ENCODE assay signal across 17 cellular contexts in genomic region chr4:112289407-112290253, GRCh38. TPM values are rescaled to one million over a fixed set of nuclear protein-coding genes. Genes with fewer than 3 reads are reported as not detected.
DNase-seq lines count a peak whose midpoint lies in the region; ATAC-seq, FAIRE-seq and TF ChIP-seq lines count a peak whose summit lies in the region.
"Had no signal": no experiment of that assay in that cellular context is flagged by ENCODE, and none has a peak within 500 bp of the region (broad histone marks: within the 10 kb centered on the region; RNA-seq: fewer than 3 reads in every experiment).

No MANE protein-coding gene starts in this region.

- no peaks in the 10 kb centered on the region for H3K9me1 ChIP-seq in K562 (ENCODE audit: control insufficient read depth, insufficient read depth, low read length)

- 69% methylated on average over 10 of the region's 10 CpGs for WGBS in K562 (ENCODE audit: insufficient coverage, low coverage, missing lambda C conversion rate)

- FAIRE-seq in K562 (lab: Jason Lieb, UNC) = no peak
- FAIRE-seq: keratinocyte had no signal

- peaks cover 12% of the 10 kb centered on the region for H3K9me3 ChIP-seq in BLaER1
- H3K9me3 ChIP-seq in CD8-positive, alpha-beta memory T cell (ENCODE audit: low read length) = no peaks in the 10 kb centered on the region
- no peaks in the 10 kb centered on the region for H3K9me3 ChIP-seq in Loucy (ENCODE audit: insufficient read depth, low read depth, low read length)
- H3K9me3 ChIP-seq in K562 (replicated peaks; ENCODE audit: control insufficient read depth, insufficient read depth, low read depth, low read length) = no peaks in the 10 kb centered on the region
- H3K9me3 ChIP-seq: vagina had no signal

- intact Hi-C loops in K562 (cut with micrococcal nuclease) = no loop called here

- H3K4me3 Mint-ChIP-seq in CD8-positive, alpha-beta memory T cell = peak overlapping the region in 3 of 7 donors; percentile 19 to 49 (median 32)
- H3K4me3 Mint-ChIP-seq in WTC11 = no peak overlapping the region

- peak overlapping the region; percentile 27; the same call in 1 of the 2 replicates for H2AFZ ChIP-seq in Loucy (ENCODE audit: low read length)
- peak overlapping the region; percentile 93 for H2AFZ ChIP-seq in K562 (ENCODE audit: low read depth, low read length)

- H3K79me2 ChIP-seq in Loucy (ENCODE audit: insufficient read depth, low read length) (peaks cover 18% of the 10 kb centered on the region), K562 (ENCODE audit: control insufficient read depth, insufficient read depth, low read length) (peaks cover 4% of the 10 kb centered on the region; the same call in 2 of the 3 replicates)

- peaks cover 0 to 12% (median 0%) of the 10 kb centered on the region in 3 donors for H3K36me3 Mint-ChIP-seq in CD8-positive, alpha-beta memory T cell
- no peaks in the 10 kb centered on the region for H3K36me3 Mint-ChIP-seq in WTC11

- H3K4me1 ChIP-seq in BLaER1 = peaks cover 41% of the 10 kb centered on the region
- peaks cover 34% of the 10 kb centered on the region for H3K4me1 ChIP-seq in CD8-positive, alpha-beta memory T cell (ENCODE audit: insufficient read depth, low read length)
- H3K4me1 ChIP-seq in Loucy (ENCODE audit: insufficient read depth, low read length, poor library complexity, severe bottlenecking) = peaks cover 32% of the 10 kb centered on the region
- H3K4me1 ChIP-seq in K562 (replicated peaks in 1 of 2; ENCODE audit: control insufficient read depth in 2 of 2, insufficient read depth in 2 of 2, low read length in 2 of 2) = peaks cover 6 to 11% of the 10 kb centered on the region in 2 experiments; a peak in 4 of 5 replicates

- peaks cover 42 to 48% (median 44%) of the 10 kb centered on the region in 3 donors for H3K4me1 Mint-ChIP-seq in CD8-positive, alpha-beta memory T cell
- H3K4me1 Mint-ChIP-seq in WTC11 = peaks cover 11% of the 10 kb centered on the region

- no peak for TF ChIP-seq RAD21 in K562 (CRISPR knock-in tag; conservative IDR thresholded peaks at IDR 0.05 in 1 of 2, IDR thresholded peaks at IDR 0.05 in 1 of 2)

- no peaks in the 10 kb centered on the region for H4K20me1 ChIP-seq in BLaER1
- H4K20me1 ChIP-seq in Loucy (ENCODE audit: insufficient read depth, low read length, poor library complexity, severe bottlenecking) = no peaks in the 10 kb centered on the region
- no peaks in the 10 kb centered on the region for H4K20me1 ChIP-seq in K562 (replicated peaks; ENCODE audit: control insufficient read depth, insufficient read depth, low read length)

- H3K9me2 ChIP-seq in Loucy (replicated peaks; ENCODE audit: low read depth, low read length) = no peaks in the 10 kb centered on the region

- H3F3A ChIP-seq in Loucy (ENCODE audit: low read depth) = no peaks in the 10 kb centered on the region

- H3K27me3 ChIP-seq in BLaER1 = no peaks in the 10 kb centered on the region
- H3K27me3 ChIP-seq in CD8-positive, alpha-beta memory T cell (ENCODE audit: insufficient read depth, low read length, poor library complexity, severe bottlenecking) = no peaks in the 10 kb centered on the region
- H3K27me3 ChIP-seq in Loucy (ENCODE audit: insufficient read depth, low read length, poor library complexity, severe bottlenecking) = no peaks in the 10 kb centered on the region
- no peaks in the 10 kb centered on the region for H3K27me3 ChIP-seq in K562 (ENCODE audit: control insufficient read depth in 2 of 2, insufficient read depth in 2 of 2, low read length in 2 of 2)
- H3K27me3 ChIP-seq: vagina had no signal

- CTCF ChIA-PET in CD8-positive, alpha-beta memory T cell (lab: Charles Lee) = interaction anchor here (1.0 kb wide), 1 partner anchor 12 kb away, joined by 3 read pairs; no protein-coding TSS in a partner anchor
- CTCF ChIA-PET in K562 (lab: Yijun Ruan, JAX; ENCODE audit: low intra/inter-chr PET ratio) (interaction anchor here (0.6 kb wide), 1 partner anchor 75 kb away, joined by 3 read pairs; no protein-coding TSS in a partner anchor), WTC11 (lab: Charles Lee) (interaction anchor here (1.2 kb wide), 1 partner anchor 234 kb away, joined by 3 read pairs; no protein-coding TSS in a partner anchor)

- H3K36me3 ChIP-seq in BLaER1 (no peaks in the 10 kb centered on the region), Loucy (ENCODE audit: insufficient read depth, low read length) (no peaks in the 10 kb centered on the region), K562 (ENCODE audit: control insufficient read depth, insufficient read depth, low read length) (no peaks in the 10 kb centered on the region)
- H3K36me3 ChIP-seq in CD8-positive, alpha-beta memory T cell (ENCODE audit: insufficient read depth, low read length) = no peaks in the 10 kb centered on the region
- H3K36me3 ChIP-seq: vagina had no signal

- peak overlapping the region; percentile 86 to 95 (median 92) for H3K27ac Mint-ChIP-seq in CD8-positive, alpha-beta memory T cell
- H3K27ac Mint-ChIP-seq in WTC11 = no peak overlapping the region

- H3K9me3 Mint-ChIP-seq in CD8-positive, alpha-beta memory T cell = no peaks in the 10 kb centered on the region
- peaks cover 13% of the 10 kb centered on the region for H3K9me3 Mint-ChIP-seq in WTC11

- peak overlapping the region; percentile 32 for H3K27ac ChIP-seq in BLaER1
- no peak overlapping the region for H3K27ac ChIP-seq in CD8-positive, alpha-beta memory T cell (ENCODE audit: low read depth, low read length)
- no peak overlapping the region for H3K27ac ChIP-seq in K562 (ENCODE audit: extremely low read depth, low read depth, low read length)
- H3K27ac ChIP-seq: coronary artery, vagina had no signal

- POLR2A ChIA-PET in CD8-positive, alpha-beta memory T cell (lab: Charles Lee) = no interaction called here
- POLR2A ChIA-PET in K562 (lab: Yijun Ruan, JAX) = no interaction called here
- POLR2A ChIA-PET in WTC11 (lab: Charles Lee) = no interaction called here

- no peak for TF ChIP-seq POLR2A in K562 (conservative IDR thresholded peaks at IDR 0.05)

- ATAC-seq in K562 = no peak
- no peak for ATAC-seq in HG03135 (IDR thresholded peaks at IDR 0.05; ENCODE audit: unreplicated experiment)
- no peak for ATAC-seq in GM21515 (IDR thresholded peaks at IDR 0.05; ENCODE audit: unreplicated experiment)
- no peak for ATAC-seq in WTC11
- no peak for ATAC-seq in GM18873 (IDR thresholded peaks at IDR 0.05; ENCODE audit: low FRiP score, unreplicated experiment)

- no TSS peak for BruUV-seq in K562 (replicated peaks; lab: Mats Ljungman, UMichigan)

- no peak for TF ChIP-seq EP300 in K562 (IDR thresholded peaks at IDR 0.05; ENCODE audit: low read length)

- TF ChIP-seq CTCF in Loucy (conservative IDR thresholded peaks at IDR 0.05; ENCODE audit: low read length) (no peak), K562 (IDR thresholded peaks at IDR 0.05 in 2 of 3, conservative IDR thresholded peaks at IDR 0.05 in 1 of 3; ENCODE audit: insufficient read depth in 2 of 3, low read depth in 1 of 3, low read length in 3 of 3) (no peak), WTC11 (IDR thresholded peaks at IDR 0.05) (no peak)

- in situ Hi-C loops in K562 (cut with MboI) = no loop called here

- H3K4me2 ChIP-seq in BLaER1 (peak overlapping the region; percentile 91), Loucy (ENCODE audit: low read depth, low read length, poor library complexity, severe bottlenecking) (no peak overlapping the region), K562 (ENCODE audit: insufficient read depth, low read length) (no peak overlapping the region)

- no peak for DNase-seq in CD8-positive, alpha-beta memory T cell
- DNase-seq in K562 (ENCODE audit: extremely low read depth in 1 of 4, low spot score in 3 of 4) = no peak
- DNase-seq in WTC11 (ENCODE audit: low spot score) = no peak
- DNase-seq: DMS79 treated with DMSO at 0.1 percent for 48 hours; HCEC 1CT; NCI-H1436; NCI-H226; occipital lobe; stimulated activated CD4-positive, alpha-beta T cell treated with anti-CD3 and anti-CD28 coated beads, Interleukin-4, amount 100 ng/mL, for 4 hours had no signal

- H3K4me3 ChIP-seq in BLaER1 = no peak overlapping the region
- no peak overlapping the region for H3K4me3 ChIP-seq in CD8-positive, alpha-beta memory T cell (ENCODE audit: low read length)
- no peak overlapping the region for H3K4me3 ChIP-seq in Loucy (ENCODE audit: low read length, poor library complexity, severe bottlenecking)
- no peak overlapping the region for H3K4me3 ChIP-seq in K562
- H3K4me3 ChIP-seq: coronary artery, vagina had no signal

- H3K27me3 Mint-ChIP-seq in CD8-positive, alpha-beta memory T cell = no peaks in the 10 kb centered on the region
- H3K27me3 Mint-ChIP-seq in WTC11 (ENCODE audit: low read depth) = peaks cover 27% of the 10 kb centered on the region

- H3K9ac ChIP-seq in BLaER1 = no peak overlapping the region
- no peak overlapping the region for H3K9ac ChIP-seq in Loucy (ENCODE audit: low read depth, low read length, poor library complexity, severe bottlenecking)
- H3K9ac ChIP-seq in K562 (ENCODE audit: insufficient read depth in 1 of 2, low read depth in 2 of 2, low read length in 2 of 2) = no peak overlapping the region

RNA-seq across cellular contexts. Expression of gene TIFA, which starts 3.9 kb away (rescaled TPM):
- 10 to 100 TPM; 33.6 to 34.7 TPM for total RNA-seq in CD8-positive, alpha-beta memory T cell
- 48.8 TPM for polyA plus RNA-seq in CD8-positive, alpha-beta memory T cell
- 1.9 and 4.1 TPM in 2 replicates for total RNA-seq in K562 (2011; cell fraction: chromatin; rRNA removed; ENCODE audit: low replicate concordance)
- total RNA-seq in K562 (2011; cell fraction: nucleolus; rRNA removed) = 1.2 and 1.3 TPM in 2 replicates
- total RNA-seq in K562 (2011; cell fraction: nucleoplasm; rRNA removed) = 3.2 and 4.0 TPM in 2 replicates
- total RNA-seq in K562 (2014; rRNA removed) (4.2 and 5.5 TPM in 2 replicates), K562 (2014; rRNA removed; fragmentation: Illumina TruSeq; extraction: Trizol) (8.2 and 10.8 TPM in 2 replicates), K562 (2015; rRNA removed; fragmentation: Illumina TruSeq; extraction: Trizol) (5.5 and 5.6 TPM in 2 replicates), K562 (2021) (7.8 and 9.4 TPM in 2 replicates), WTC11 (2021) (1.4 to 3.6 TPM (median 1.8 TPM) in 3 replicates)
- polyA plus RNA-seq in K562 (2011; rRNA removed) (5.2 and 6.6 TPM in 2 replicates), K562 (2014; fragmentation: Illumina TruSeq; extraction: Trizol) (4.7 and 6.1 TPM in 2 replicates), K562 (2014; fragmentation: Nextera tagmentation; extraction: Ambion mirVana) (1 to 10 TPM; 1.7 to 2.0 TPM), K562 (2014; rRNA removed) (3.0 and 6.6 TPM in 2 replicates)
- 0.76 and 1.8 TPM in 2 replicates for polyA plus RNA-seq in K562 (2011; cell fraction: cytosol; rRNA removed)
- polyA plus RNA-seq in K562 (2011; cell fraction: nucleus; rRNA removed) = 0.53 and 1.8 TPM in 2 replicates
- 3.2 and 9.3 TPM in 2 replicates for polyA plus RNA-seq in K562 (2012)
- polyA minus RNA-seq in K562 (2011; rRNA and poly(A)+ RNA removed) = 3.6 and 6.4 TPM in 2 replicates
- polyA minus RNA-seq in K562 (2011; cell fraction: cytosol; rRNA and poly(A)+ RNA removed) = 1.0 and 1.4 TPM in 2 replicates
- 1.9 and 4.2 TPM in 2 replicates for polyA minus RNA-seq in K562 (2011; cell fraction: nucleus; rRNA and poly(A)+ RNA removed)

RNA-seq across cellular contexts. Expression of gene ALPK1, which starts 7.5 kb away (rescaled TPM):
- total RNA-seq in CD8-positive, alpha-beta memory T cell = 1 to 10 TPM; 2.5 to 3.1 TPM
- polyA plus RNA-seq in CD8-positive, alpha-beta memory T cell = 1.1 TPM
- total RNA-seq in K562 (2011; cell fraction: chromatin; rRNA removed; ENCODE audit: low replicate concordance) = 4.7 and 13.0 TPM in 2 replicates
- 2.0 and 3.3 TPM in 2 replicates for total RNA-seq in K562 (2011; cell fraction: nucleolus; rRNA removed)
- total RNA-seq in K562 (2011; cell fraction: nucleoplasm; rRNA removed) = 5.4 and 13.7 TPM in 2 replicates
- total RNA-seq in K562 (2014; rRNA removed) (3.3 and 3.5 TPM in 2 replicates), K562 (2014; rRNA removed; fragmentation: Illumina TruSeq; extraction: Trizol) (6.9 and 7.3 TPM in 2 replicates), K562 (2015; rRNA removed; fragmentation: Illumina TruSeq; extraction: Trizol) (5.9 and 6.6 TPM in 2 replicates), K562 (2021) (5.5 and 6.1 TPM in 2 replicates), WTC11 (2021) (0.37 to 0.57 TPM (median 0.50 TPM) in 3 replicates)
- polyA plus RNA-seq in K562 (2011; rRNA removed) (1.7 and 2.3 TPM in 2 replicates), K562 (2014; fragmentation: Illumina TruSeq; extraction: Trizol) (4.6 and 5.5 TPM in 2 replicates), K562 (2014; fragmentation: Nextera tagmentation; extraction: Ambion mirVana) (1 to 10 TPM; 3.7 to 5.4 TPM), K562 (2014; rRNA removed) (2.9 and 3.8 TPM in 2 replicates)
- polyA plus RNA-seq in K562 (2011; cell fraction: cytosol; rRNA removed) = 0.36 and 0.72 TPM in 2 replicates
- 3.0 and 4.1 TPM in 2 replicates for polyA plus RNA-seq in K562 (2011; cell fraction: nucleus; rRNA removed)
- polyA plus RNA-seq in K562 (2012) = 3.2 and 12.7 TPM in 2 replicates
- polyA minus RNA-seq in K562 (2011; rRNA and poly(A)+ RNA removed) = 1.9 and 4.3 TPM in 2 replicates
- 1.6 TPM in 1 of 2 replicates, not detected in the other for polyA minus RNA-seq in K562 (2011; cell fraction: cytosol; rRNA and poly(A)+ RNA removed)
- polyA minus RNA-seq in K562 (2011; cell fraction: nucleus; rRNA and poly(A)+ RNA removed) = 5.1 and 10.8 TPM in 2 replicates

RNA-seq across cellular contexts. Expression of gene AP1AR, which starts 58.0 kb away (rescaled TPM):
- total RNA-seq in CD8-positive, alpha-beta memory T cell = 10 to 100 TPM; 23.2 to 27.1 TPM
- 27.5 TPM for polyA plus RNA-seq in CD8-positive, alpha-beta memory T cell
- 2.7 and 13.3 TPM in 2 replicates for total RNA-seq in K562 (2011; cell fraction: chromatin; rRNA removed; ENCODE audit: low replicate concordance)
- 3.4 and 5.0 TPM in 2 replicates for total RNA-seq in K562 (2011; cell fraction: nucleolus; rRNA removed)
- total RNA-seq in K562 (2011; cell fraction: nucleoplasm; rRNA removed) = 5.3 and 5.6 TPM in 2 replicates
- total RNA-seq in K562 (2014; rRNA removed) (12.2 and 14.7 TPM in 2 replicates), K562 (2014; rRNA removed; fragmentation: Illumina TruSeq; extraction: Trizol) (18.4 and 20.4 TPM in 2 replicates), K562 (2015; rRNA removed; fragmentation: Illumina TruSeq; extraction: Trizol) (20.2 and 20.7 TPM in 2 replicates), K562 (2021) (14.0 and 20.0 TPM in 2 replicates), WTC11 (2021) (22.4 to 26.1 TPM (median 23.1 TPM) in 3 replicates)
- polyA plus RNA-seq in K562 (2011; rRNA removed) (9.4 and 11.3 TPM in 2 replicates), K562 (2014; fragmentation: Illumina TruSeq; extraction: Trizol) (11.3 and 11.6 TPM in 2 replicates), K562 (2014; fragmentation: Nextera tagmentation; extraction: Ambion mirVana) (1 to 10 TPM; 2.6 to 2.7 TPM), K562 (2014; rRNA removed) (14.6 and 16.5 TPM in 2 replicates)
- 2.7 and 2.8 TPM in 2 replicates for polyA plus RNA-seq in K562 (2011; cell fraction: cytosol; rRNA removed)
- 5.2 and 6.6 TPM in 2 replicates for polyA plus RNA-seq in K562 (2011; cell fraction: nucleus; rRNA removed)
- 8.5 and 10.1 TPM in 2 replicates for polyA plus RNA-seq in K562 (2012)
- 9.0 and 10.2 TPM in 2 replicates for polyA minus RNA-seq in K562 (2011; rRNA and poly(A)+ RNA removed)
- 10.6 and 10.7 TPM in 2 replicates for polyA minus RNA-seq in K562 (2011; cell fraction: cytosol; rRNA and poly(A)+ RNA removed)
- polyA minus RNA-seq in K562 (2011; cell fraction: nucleus; rRNA and poly(A)+ RNA removed) = 7.5 and 13.9 TPM in 2 replicates
